In genomic region chr20:49267327-49267726, GRCh38 we compare ENCODE assay signal across 12 cellular contexts. TPM values are rescaled to one million over a fixed set of nuclear protein-coding genes. Genes with fewer than 3 reads are reported as not detected.
A peak's percentile ranks its signal among the peaks of the same experiment; 100 is the strongest.
DNase-seq lines count a peak whose midpoint lies in the region; ATAC-seq and TF ChIP-seq lines count a peak whose summit lies in the region.
"Had no signal": no experiment of that assay in that cellular context is flagged by ENCODE, and none has a peak within 500 bp of the region (broad histone marks: within the 10 kb centered on the region; RNA-seq: fewer than 3 reads in every experiment).

No MANE protein-coding gene starts in this region.

- peaks cover 62% of the 10 kb centered on the region for H3K36me3 ChIP-seq in CD4-positive, alpha-beta memory T cell (ENCODE audit: insufficient read depth, low read length)
- H3K36me3 ChIP-seq in mucosa of descending colon (ENCODE audit: low read depth), result peaks cover 12% of the 10 kb centered on the region

- DNase-seq in CD4-positive, alpha-beta memory T cell, result peak in 1 of 5 donors; percentile 32
- DNase-seq in activated T-helper 1 cell treated with anti-CD3 and anti-CD28 coated beads, Interleukin-12 subunit alpha, Interleukin-12 subunit beta, Interleukin-2, Interleukin-4 antibody, amounts not matched to agents 30 ng/mL and 10 ng/mL and 1 ng/mL, durations not matched to agents 14 hours and 24 hours and 36 hours (ENCODE audit: low spot score), result no peak
- DNase-seq in mucosa of descending colon (no peak), activated gamma-delta T cell (lab: John Stamatoyannopoulos, UW) (no peak), NCI-H2081 treated with DMSO at 0.1 percent for 48 hours (lab: John Stamatoyannopoulos, UW) (no peak)
- no peak for DNase-seq in stimulated activated CD4-positive, alpha-beta T cell treated with anti-CD3 and anti-CD28 coated beads, Interleukin-2, amount 100 ng/mL, for 48 hours
- DNase-seq: NCI-H1694, transverse colon had no signal

- H3K4me1 Mint-ChIP-seq in CD4-positive, alpha-beta memory T cell, result peaks cover 46 to 81% (median 62%) of the 10 kb centered on the region in 4 donors
- H3K4me1 Mint-ChIP-seq in activated T-helper 1 cell treated with anti-CD3 and anti-CD28 coated beads, Interleukin-12 subunit alpha, Interleukin-12 subunit beta, Interleukin-2, Interleukin-4 antibody, amounts not matched to agents 30 ng/mL and 10 ng/mL and 1 ng/mL, durations not matched to agents 14 hours and 24 hours and 36 hours (ENCODE audit: low read depth), result peaks cover 69% of the 10 kb centered on the region

- H3K27me3 Mint-ChIP-seq in CD4-positive, alpha-beta memory T cell, result no peaks in the 10 kb centered on the region
- no peaks in the 10 kb centered on the region for H3K27me3 Mint-ChIP-seq in activated T-helper 1 cell treated with anti-CD3 and anti-CD28 coated beads, Interleukin-12 subunit alpha, Interleukin-12 subunit beta, Interleukin-2, Interleukin-4 antibody, amounts not matched to agents 30 ng/mL and 10 ng/mL and 1 ng/mL, durations not matched to agents 14 hours and 24 hours and 36 hours (ENCODE audit: insufficient read depth)

- CTCF ChIA-PET in CD4-positive, alpha-beta memory T cell (lab: Charles Lee; ENCODE audit: partially characterized antibody), result interaction anchor here (0.6 to 2.9 kb wide), 8 partner anchors 9 to 665 kb away, joined by 3 to 11 read pairs (median 4); no protein-coding TSS in a partner anchor

- peak overlapping the region; percentile 73 to 96 (median 85) for H3K27ac Mint-ChIP-seq in CD4-positive, alpha-beta memory T cell
- H3K27ac Mint-ChIP-seq in activated T-helper 1 cell treated with anti-CD3 and anti-CD28 coated beads, Interleukin-12 subunit alpha, Interleukin-12 subunit beta, Interleukin-2, Interleukin-4 antibody, amounts not matched to agents 30 ng/mL and 10 ng/mL and 1 ng/mL, durations not matched to agents 14 hours and 24 hours and 36 hours, result peak overlapping the region; percentile 56

- POLR2A ChIA-PET in CD4-positive, alpha-beta memory T cell (lab: Charles Lee; ENCODE audit: partially characterized antibody), result interaction anchor here (0.8 to 6.3 kb wide), 5 partner anchors 12 to 51 kb away, joined by 3 to 108 read pairs (median 3); partner anchors contain the start of gene ZNFX1

- intact Hi-C loops in CD4-positive, alpha-beta memory T cell (cut with micrococcal nuclease), result no loop called here
- intact Hi-C loops in activated T-helper 1 cell treated with anti-CD3 and anti-CD28 coated beads, Interleukin-12 subunit alpha, Interleukin-12 subunit beta, Interleukin-2, Interleukin-4 antibody, amounts not matched to agents 30 ng/mL and 10 ng/mL and 1 ng/mL, durations not matched to agents 14 hours and 24 hours and 36 hours (cut with micrococcal nuclease), result loop anchor here (5.0 kb wide), 1 partner anchor 45 kb away; no protein-coding TSS in a partner anchor
- intact Hi-C loops in mucosa of descending colon (cut with DNase I, micrococcal nuclease), result no loop called here

- H3K4me3 ChIP-seq in CD4-positive, alpha-beta memory T cell (ENCODE audit: low read length in 2 of 2), result peak overlapping the region in 1 of 2 donors; percentile 0
- H3K4me3 ChIP-seq in mucosa of descending colon, result no peak overlapping the region
- H3K4me3 ChIP-seq: transverse colon had no signal

- peaks cover 65 to 89% of the 10 kb centered on the region in 2 donors for H3K36me3 Mint-ChIP-seq in CD4-positive, alpha-beta memory T cell
- H3K36me3 Mint-ChIP-seq in activated T-helper 1 cell treated with anti-CD3 and anti-CD28 coated beads, Interleukin-12 subunit alpha, Interleukin-12 subunit beta, Interleukin-2, Interleukin-4 antibody, amounts not matched to agents 30 ng/mL and 10 ng/mL and 1 ng/mL, durations not matched to agents 14 hours and 24 hours and 36 hours (ENCODE audit: low read depth), result peaks cover 81% of the 10 kb centered on the region

- no peak for TF ChIP-seq CTCF in mucosa of descending colon (IDR thresholded peaks at IDR 0.05)

- peaks cover 0 to 3% (median 0%) of the 10 kb centered on the region in 8 donors for H3K9me3 Mint-ChIP-seq in CD4-positive, alpha-beta memory T cell
- peaks cover 9% of the 10 kb centered on the region for H3K9me3 Mint-ChIP-seq in activated T-helper 1 cell treated with anti-CD3 and anti-CD28 coated beads, Interleukin-12 subunit alpha, Interleukin-12 subunit beta, Interleukin-2, Interleukin-4 antibody, amounts not matched to agents 30 ng/mL and 10 ng/mL and 1 ng/mL, durations not matched to agents 14 hours and 24 hours and 36 hours

- H3K27me3 ChIP-seq in CD4-positive, alpha-beta memory T cell (ENCODE audit: insufficient read depth, low read length), result no peaks in the 10 kb centered on the region
- H3K27me3 ChIP-seq: transverse colon had no signal

- no peaks in the 10 kb centered on the region for H3K9me3 ChIP-seq in CD4-positive, alpha-beta memory T cell (ENCODE audit: control insufficient read depth in 1 of 2, low read length in 2 of 2)
- no peaks in the 10 kb centered on the region for H3K9me3 ChIP-seq in mucosa of descending colon
- H3K9me3 ChIP-seq: transverse colon had no signal

- peak overlapping the region; percentile 72 to 91 (median 82) for H3K4me3 Mint-ChIP-seq in CD4-positive, alpha-beta memory T cell
- peak overlapping the region; percentile 86 for H3K4me3 Mint-ChIP-seq in activated T-helper 1 cell treated with anti-CD3 and anti-CD28 coated beads, Interleukin-12 subunit alpha, Interleukin-12 subunit beta, Interleukin-2, Interleukin-4 antibody, amounts not matched to agents 30 ng/mL and 10 ng/mL and 1 ng/mL, durations not matched to agents 14 hours and 24 hours and 36 hours

- peaks cover 65% of the 10 kb centered on the region for H3K4me1 ChIP-seq in CD4-positive, alpha-beta memory T cell (ENCODE audit: insufficient read depth, low read length)
- peaks cover 7% of the 10 kb centered on the region for H3K4me1 ChIP-seq in mucosa of descending colon (ENCODE audit: low read depth)
- H3K4me1 ChIP-seq: parathyroid adenoma had no signal

- peak; percentile 48 for ATAC-seq in GM18909 (IDR thresholded peaks at IDR 0.05; ENCODE audit: poor library complexity, unreplicated experiment)
- ATAC-seq in mucosa of descending colon, result peak; percentile 16
- ATAC-seq in GM19455 (IDR thresholded peaks at IDR 0.05; ENCODE audit: unreplicated experiment), result no peak
- ATAC-seq: left lobe of liver had no signal

- peak overlapping the region; percentile 31 for H3K27ac ChIP-seq in CD4-positive, alpha-beta memory T cell (ENCODE audit: low read depth, low read length)
- H3K27ac ChIP-seq: parathyroid adenoma had no signal

RNA-seq across cellular contexts. Expression of gene ZNFX1, which starts 10.5 kb away (rescaled TPM):
- total RNA-seq in CD4-positive, alpha-beta memory T cell, result 10 to 100 TPM; 73.8 to 78.4 TPM
- polyA plus RNA-seq in CD4-positive, alpha-beta memory T cell, result 10 to 100 TPM; 30.8 to 88.8 TPM
- total RNA-seq in activated T-helper 1 cell treated with anti-CD3 and anti-CD28 coated beads, Interleukin-12 subunit alpha, Interleukin-12 subunit beta, Interleukin-2, Interleukin-4 antibody, amounts not matched to agents 30 ng/mL and 10 ng/mL and 1 ng/mL, durations not matched to agents 14 hours and 24 hours and 36 hours, result 68.9 and 70.4 TPM in 2 replicates
- total RNA-seq in mucosa of descending colon, result 10 to 100 TPM; 33.6 to 36.4 (median 35.5) TPM

RNA-seq across cellular contexts. Expression of gene DDX27, which starts 48.1 kb away (rescaled TPM):
- 10 to 100 TPM; 60.3 to 60.4 TPM for total RNA-seq in CD4-positive, alpha-beta memory T cell
- 10 to 100 TPM; 21.6 to 47.1 TPM for polyA plus RNA-seq in CD4-positive, alpha-beta memory T cell
- total RNA-seq in activated T-helper 1 cell treated with anti-CD3 and anti-CD28 coated beads, Interleukin-12 subunit alpha, Interleukin-12 subunit beta, Interleukin-2, Interleukin-4 antibody, amounts not matched to agents 30 ng/mL and 10 ng/mL and 1 ng/mL, durations not matched to agents 14 hours and 24 hours and 36 hours, result 53.1 and 57.4 TPM in 2 replicates
- 10 to 100 TPM; 27.1 to 32.8 (median 32.5) TPM for total RNA-seq in mucosa of descending colon
